In genomic region chr11:93577291-93577690, GRCh38 we compare ENCODE assay signal across 16 cellular contexts. TPM values are rescaled to one million over a fixed set of nuclear protein-coding genes. Genes with fewer than 3 reads are reported as not detected.
DNase-seq lines count a peak whose midpoint lies in the region; ATAC-seq and TF ChIP-seq lines count a peak whose summit lies in the region.
"Had no signal": no experiment of that assay in that cellular context is flagged by ENCODE, and none has a peak within 500 bp of the region (broad histone marks: within the 10 kb centered on the region; RNA-seq: fewer than 3 reads in every experiment).

No MANE protein-coding gene starts in this region.

- in situ Hi-C loops in GM13976 (cut with MboI; ENCODE audit: low sequenced_read_pairs, unreplicated experiment): no loop called here

- no peak overlapping the region for H3K4me3 ChIP-seq in fibroblast of pulmonary artery (replicated peaks; ENCODE audit: low read depth, low read length)
- H3K4me3 ChIP-seq in skeletal muscle cell (ENCODE audit: low read depth, low read length): no peak overlapping the region
- H3K4me3 ChIP-seq: BLaER1 had no signal

- no peak for ATAC-seq in GM21723 (IDR thresholded peaks at IDR 0.05; ENCODE audit: unreplicated experiment)
- ATAC-seq in GM21367 (IDR thresholded peaks at IDR 0.05; ENCODE audit: unreplicated experiment): no peak
- ATAC-seq: activated CD8-positive, alpha-beta T cell treated with anti-CD3 and anti-CD28 coated beads, Interleukin-2, amount 10 ng/mL, durations not matched to agents 7 days and 5 days; Panc1 had no signal

- TF ChIP-seq CTCF in fibroblast of pulmonary artery (IDR thresholded peaks at IDR 0.05; ENCODE audit: low read length, missing control alignments) (no peak), GM13976 (IDR thresholded peaks at IDR 0.05; ENCODE audit: borderline replicate concordance, control extremely low read depth, extremely low read depth, insufficient read depth, missing control alignments) (no peak)

- peak; percentile 97 for DNase-seq in EH (ENCODE audit: low read depth)
- peak; percentile 41 for DNase-seq in RPMI7951 (ENCODE audit: low read depth)
- peak; percentile 24 for DNase-seq in fibroblast of pulmonary artery (ENCODE audit: low read depth)
- peak; percentile 12 for DNase-seq in skeletal muscle cell (ENCODE audit: low read depth)
- no peak for DNase-seq in NCI-H526 (lab: John Stamatoyannopoulos, UW)
- DNase-seq in GM13976 (ENCODE audit: low spot score): no peak
- DNase-seq: activated CD8-positive, alpha-beta T cell treated with anti-CD3 and anti-CD28 coated beads, Interleukin-2, amount 10 ng/mL, durations not matched to agents 7 days and 5 days; cortex of kidney; MM.1S; NCI-H2029 treated with DMSO at 0.1 percent for 48 hours; NCI-H748 treated with DMSO at 0.1 percent for 48 hours; SW 1271 had no signal

RNA-seq across cellular contexts. Expression of gene SMCO4, which starts 34.1 kb away (rescaled TPM):
- total RNA-seq in RPMI7951 (2014; rRNA removed; shearing (Covaris generic)): 4.2 and 7.2 TPM in 2 replicates

Comparison
In these comparisons a context has a peak if more than half of its experiments do, and no peak if none do; other contexts are left out.
1. DNase-seq: peak in EH (single experiment), RPMI7951 (single experiment), fibroblast of pulmonary artery (single experiment) and skeletal muscle cell (single experiment); none in NCI-H526 (0 of 2) and GM13976 (single experiment).